ENCODE assay signal across 8 cellular contexts in the genomic region with DNA sequence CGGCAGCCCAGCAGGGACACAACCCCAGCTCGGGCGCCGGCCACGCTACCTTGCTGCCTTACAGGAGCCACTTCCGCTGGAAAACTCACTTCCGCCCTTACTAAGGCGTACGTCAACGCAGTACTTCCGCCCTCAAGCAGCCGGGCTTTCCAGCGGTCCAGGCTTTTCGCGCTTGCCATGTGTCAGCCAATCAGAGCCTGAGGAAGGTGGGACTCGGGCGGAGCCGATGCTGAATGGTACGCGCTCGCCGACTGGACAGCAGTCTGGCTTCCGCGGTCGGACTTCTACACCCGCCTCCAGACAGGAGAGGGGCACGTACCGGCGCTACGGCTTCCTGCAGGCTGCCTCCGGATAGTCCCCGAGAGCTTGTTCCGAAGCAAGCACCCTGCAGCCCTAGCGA. TPM values are rescaled to one million over a fixed set of nuclear protein-coding genes. Genes with fewer than 3 reads are reported as not detected.
A peak's percentile ranks its signal among the peaks of the same experiment; 100 is the strongest.
DNase-seq lines count a peak whose midpoint lies in the region; ATAC-seq, FAIRE-seq and TF ChIP-seq lines count a peak whose summit lies in the region.
"Not testable (repeated sequence)": the region's sequence is repeated elsewhere in the genome, so short reads cannot be mapped to it uniquely, and the experiment has no call there.

Gene BOLA2B (minus strand): TSS at position 52 of the 400 bp plus-strand sequence. CDS start 71 bp downstream, outside the sequence.
Gene SLX1A (plus strand): TSS at position 261 of the 400 bp plus-strand sequence. CDS start 210 bp downstream, outside the sequence.

- not testable (repeated sequence) for TF ChIP-seq CTCF in body of pancreas (IDR thresholded peaks at IDR 0.05); heart left ventricle (IDR thresholded peaks at IDR 0.05); neural crest cell (conservative IDR thresholded peaks at IDR 0.05); type B pancreatic cell (conservative IDR thresholded peaks at IDR 0.05)

- H3K4me1 ChIP-seq in body of pancreas, heart left ventricle: not testable (repeated sequence)

- not testable (repeated sequence) for H3K4me1 Mint-ChIP-seq in neural crest cell; type B pancreatic cell (ENCODE audit: unreplicated experiment)

- not testable (repeated sequence) for H3K9me3 ChIP-seq in body of pancreas, heart left ventricle

- not testable (repeated sequence) for H3K27me3 Mint-ChIP-seq in neural crest cell (ENCODE audit: low read depth); type B pancreatic cell

- not testable (repeated sequence) for H3K9me3 Mint-ChIP-seq in neural crest cell, type B pancreatic cell

- not testable (repeated sequence) for H3K4me3 Mint-ChIP-seq in neural crest cell, type B pancreatic cell

- H3K27ac ChIP-seq in body of pancreas, heart left ventricle: not testable (repeated sequence)

- intact Hi-C loops in body of pancreas (cut with DNase I); heart left ventricle (cut with DNase I): not testable (repeated sequence)

- not testable (repeated sequence) for DNase-seq in RCC 7860 (ENCODE audit: low spot score); body of pancreas; heart left ventricle; neural crest cell (ENCODE audit: low read depth, low spot score); type B pancreatic cell (ENCODE audit: extremely low spot score, unreplicated experiment)

- not testable (repeated sequence) for H3K36me3 ChIP-seq in body of pancreas (replicated peaks in 1 of 2; ENCODE audit: insufficient read depth in 1 of 2, low read depth in 2 of 2); heart left ventricle

- H3K27ac Mint-ChIP-seq in neural crest cell (ENCODE audit: unreplicated experiment); type B pancreatic cell: not testable (repeated sequence)

- FAIRE-seq in RCC 7860 (lab: Jason Lieb, UNC): peak; percentile 92

- peak; percentile 89 for ATAC-seq in GM18498 (IDR thresholded peaks at IDR 0.05; ENCODE audit: unreplicated experiment)
- ATAC-seq in GM21717 (IDR thresholded peaks at IDR 0.05; ENCODE audit: unreplicated experiment): peak; percentile 78
- ATAC-seq in HG03175 (IDR thresholded peaks at IDR 0.05; ENCODE audit: unreplicated experiment): peak; percentile 86
- ATAC-seq in body of pancreas: peak; percentile 95
- peak; percentile 95 to 98 (median 96) for ATAC-seq in heart left ventricle

- no CpG with 5 or more reads among the region's 34 CpGs for WGBS in body of pancreas, 2 donors
- no CpG with 5 or more reads among the region's 34 CpGs for WGBS in heart left ventricle, 4 donors

- H3K36me3 Mint-ChIP-seq in neural crest cell (ENCODE audit: low read depth); type B pancreatic cell: not testable (repeated sequence)

- not testable (repeated sequence) for H3K4me3 ChIP-seq in body of pancreas
- H3K4me3 ChIP-seq in heart left ventricle: peak within 1 kb of the TSS in 10 of 12 donors; percentile 7 to 60 (median 48)

- not testable (repeated sequence) for TF ChIP-seq POLR2A in body of pancreas (IDR thresholded peaks at IDR 0.05); heart left ventricle (IDR thresholded peaks at IDR 0.05)

- H3K27me3 ChIP-seq in body of pancreas, heart left ventricle: not testable (repeated sequence)

RNA-seq across cellular contexts. Expression of gene BOLA2B, which starts in this region (rescaled TPM):
- total RNA-seq in body of pancreas (10 to 100 TPM; 47.5 to 54.7 TPM), heart left ventricle (100 to 1,000 TPM in 2 of 9 donors, 10 to 100 TPM in 7; 41.6 to 129 (median 58.2) TPM), neural crest cell (103 and 118 TPM in 2 replicates), type B pancreatic cell (ENCODE audit: low replicate concordance) (82.9 and 148 TPM in 2 replicates)
- polyA plus RNA-seq in heart left ventricle: 100 to 1,000 TPM; 140 to 204 TPM

RNA-seq across cellular contexts. Expression of gene SLX1A, which starts in this region (rescaled TPM):
- total RNA-seq in body of pancreas (10 to 100 TPM; 41.5 to 65.3 TPM), heart left ventricle (10 to 100 TPM in 7 of 9 donors, 1 to 10 TPM in 2; 8.2 to 32.2 (median 26.0) TPM), neural crest cell (45.0 and 69.1 TPM in 2 replicates), type B pancreatic cell (ENCODE audit: low replicate concordance) (27.6 and 28.0 TPM in 2 replicates)
- polyA plus RNA-seq in heart left ventricle: 10 to 100 TPM; 19.2 to 25.6 TPM
